In genomic region chr3:141123677-141124410, GRCh38 we compare ENCODE assay signal across 20 cellular contexts.
DNase-seq lines count a peak whose midpoint lies in the region; ATAC-seq and TF ChIP-seq lines count a peak whose summit lies in the region.
"Had no signal": no experiment of that assay in that cellular context is flagged by ENCODE, and none has a peak within 500 bp of the region (broad histone marks: within the 10 kb centered on the region; RNA-seq: fewer than 3 reads in every experiment).

No MANE protein-coding gene starts in this region.

- no peak overlapping the region for H3K27ac Mint-ChIP-seq in osteocyte (ENCODE audit: unreplicated experiment)
- H3K27ac Mint-ChIP-seq: CD14-positive monocyte, HFFc6 had no signal

- peaks cover 0 to 23% (median 0%) of the 10 kb centered on the region in 4 donors for H3K27me3 ChIP-seq in esophagus squamous epithelium
- H3K27me3 ChIP-seq in effector memory CD4-positive, alpha-beta T cell (replicated peaks; ENCODE audit: control insufficient read depth, insufficient read depth, low read length, poor library complexity, severe bottlenecking) = no peaks in the 10 kb centered on the region

- H3K4me3 Mint-ChIP-seq in osteocyte (ENCODE audit: unreplicated experiment) = no peak overlapping the region
- H3K4me3 Mint-ChIP-seq: CD14-positive monocyte, HFFc6 had no signal

- ATAC-seq in Right ventricle myocardium inferior (peak; percentile 88), HG02885 (IDR thresholded peaks at IDR 0.05; ENCODE audit: poor library complexity, unreplicated experiment) (no peak)

- H3K36me3 ChIP-seq in esophagus squamous epithelium = no peaks in the 10 kb centered on the region
- H3K36me3 ChIP-seq in effector memory CD4-positive, alpha-beta T cell (ENCODE audit: control insufficient read depth, insufficient read depth, low read length) = no peaks in the 10 kb centered on the region

- H3K36me3 Mint-ChIP-seq in osteocyte (ENCODE audit: unreplicated experiment) = peaks cover 1% of the 10 kb centered on the region
- H3K36me3 Mint-ChIP-seq: CD14-positive monocyte had no signal

- H3K4me1 Mint-ChIP-seq in osteocyte (ENCODE audit: unreplicated experiment) = no peaks in the 10 kb centered on the region
- H3K4me1 Mint-ChIP-seq: CD14-positive monocyte had no signal

- TF ChIP-seq CTCF in osteocyte (IDR thresholded peaks at IDR 0.05) (no peak), esophagus squamous epithelium (IDR thresholded peaks at IDR 0.05) (no peak)

- H3K27ac ChIP-seq in esophagus squamous epithelium = no peak overlapping the region
- no peak overlapping the region for H3K27ac ChIP-seq in effector memory CD4-positive, alpha-beta T cell (ENCODE audit: insufficient read depth, low read length, poor library complexity, severe bottlenecking)
- H3K27ac ChIP-seq: 22Rv1, HL-60, PC-9, RWPE1 had no signal

- DNase-seq in Right ventricle myocardium inferior (ENCODE audit: missing footprints) (no peak), cardiac septum (ENCODE audit: low spot score) (no peak), islet precursor cell (peak; percentile 40), osteocyte (ENCODE audit: extremely low spot score, unreplicated experiment) (peak; percentile 62), esophagus squamous epithelium (lab: John Stamatoyannopoulos, UW) (no peak), posterior cingulate gyrus (no peak)
- no peak for DNase-seq in effector memory CD4-positive, alpha-beta T cell
- DNase-seq: DMS79 treated with DMSO at 0.1 percent for 48 hours, HFFc6, IMR-90, NCI-H1417 treated with DMSO at 0.1 percent for 48 hours, NCI-H187 treated with DMSO at 0.1 percent for 48 hours, NCI-H2227 treated with DMSO at 0.1 percent for 48 hours, NCI-H510A treated with DMSO at 0.1 percent for 48 hours, PC-9 had no signal

- intact Hi-C loops in Right ventricle myocardium inferior (cut with DNase I) = no loop called here
- intact Hi-C loops in cardiac septum (cut with DNase I) = no loop called here
- intact Hi-C loops in esophagus squamous epithelium (cut with DNase I) = no loop called here
- intact Hi-C loops in posterior cingulate gyrus (cut with DNase I) = no loop called here

- no peak overlapping the region for H3K4me3 ChIP-seq in esophagus squamous epithelium
- no peak overlapping the region for H3K4me3 ChIP-seq in effector memory CD4-positive, alpha-beta T cell (ENCODE audit: insufficient read depth, low read depth, low read length, poor library complexity, severe bottlenecking)
- H3K4me3 ChIP-seq: PC-9 had no signal

- no peaks in the 10 kb centered on the region for H3K9me3 ChIP-seq in esophagus squamous epithelium
- H3K9me3 ChIP-seq in effector memory CD4-positive, alpha-beta T cell (ENCODE audit: control insufficient read depth, low read length) = no peaks in the 10 kb centered on the region

- H3K27me3 Mint-ChIP-seq in osteocyte (ENCODE audit: unreplicated experiment) = peaks cover 6% of the 10 kb centered on the region

- no peak for TF ChIP-seq POLR2A in esophagus squamous epithelium (IDR thresholded peaks at IDR 0.05)

- no peaks in the 10 kb centered on the region for H3K4me1 ChIP-seq in esophagus squamous epithelium
- no peaks in the 10 kb centered on the region for H3K4me1 ChIP-seq in effector memory CD4-positive, alpha-beta T cell (ENCODE audit: control insufficient read depth, insufficient read depth, low read length, poor library complexity, severe bottlenecking)

- 63% methylated on average over 1 of the region's 4 CpGs; no CpG with 5 or more reads in 1 of the 2 donors for WGBS in esophagus squamous epithelium, 2 donors

- no peaks in the 10 kb centered on the region for H3K9me3 Mint-ChIP-seq in osteocyte (ENCODE audit: unreplicated experiment)
- H3K9me3 Mint-ChIP-seq: HFFc6 had no signal

Comparison
In these comparisons a context has a peak if more than half of its experiments do, and no peak if none do; other contexts are left out.
1. DNase-seq: peak in islet precursor cell (single experiment) and osteocyte (single experiment); none in Right ventricle myocardium inferior (single experiment), cardiac septum (single experiment), esophagus squamous epithelium (single experiment), effector memory CD4-positive, alpha-beta T cell (0 of 3) and posterior cingulate gyrus (0 of 10).